10 cellular contexts compared by ENCODE assay signal in the genomic region with DNA sequence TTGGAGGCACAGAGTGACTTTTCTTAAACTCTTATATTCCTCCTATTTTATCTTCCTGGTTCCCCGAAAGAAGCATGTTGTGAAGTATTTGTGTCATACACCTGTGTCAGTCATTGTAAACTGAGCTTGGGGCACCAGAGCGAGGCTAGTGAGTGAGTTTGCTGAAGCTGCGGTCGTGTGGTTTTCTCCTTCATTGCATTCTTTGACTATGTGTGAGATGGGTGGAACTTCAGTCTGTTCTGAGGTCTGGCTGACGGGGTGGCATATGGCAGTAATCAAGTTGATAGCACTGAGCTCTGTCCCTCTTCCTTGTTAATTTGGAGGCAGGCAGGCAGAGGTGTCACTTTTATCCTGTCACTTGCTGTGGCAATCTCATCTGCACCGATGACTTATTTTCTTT. TPM values are rescaled to one million over a fixed set of nuclear protein-coding genes. Genes with fewer than 3 reads are reported as not detected.
DNase-seq lines count a peak whose midpoint lies in the region; ATAC-seq lines count a peak whose summit lies in the region.
"Had no signal": no experiment of that assay in that cellular context is flagged by ENCODE, and none has a peak within 500 bp of the region (broad histone marks: within the 10 kb centered on the region; RNA-seq: fewer than 3 reads in every experiment).

No MANE protein-coding gene starts in this region.

- DNase-seq in DMS 273 (lab: John Stamatoyannopoulos, UW; ENCODE audit: unreplicated experiment), result peak; percentile 13
- DNase-seq in DMS 273 treated with DMSO at 0.1 percent for 48 hours (lab: John Stamatoyannopoulos, UW), result no peak
- peak in 7 of 10 donors; percentile 7 to 43 (median 25) for DNase-seq in naive thymus-derived CD8-positive, alpha-beta T cell
- DNase-seq in OCI-M1 (lab: John Stamatoyannopoulos, UW), result no peak
- no peak for DNase-seq in NCI-H146 (lab: John Stamatoyannopoulos, UW)
- no peak for DNase-seq in NCI-H2227 (lab: John Stamatoyannopoulos, UW; ENCODE audit: unreplicated experiment)

- ATAC-seq in GM21528 (IDR thresholded peaks at IDR 0.05; ENCODE audit: low FRiP score, unreplicated experiment), result peak; percentile 51
- ATAC-seq in HG03565 (IDR thresholded peaks at IDR 0.05; ENCODE audit: unreplicated experiment), result peak; percentile 36
- ATAC-seq in naive thymus-derived CD8-positive, alpha-beta T cell, result peak in 1 of 2 donors; percentile 8

- peaks cover 0 to 10% (median 1%) of the 10 kb centered on the region in 3 donors for H3K36me3 Mint-ChIP-seq in naive thymus-derived CD8-positive, alpha-beta T cell

- POLR2A ChIA-PET in naive thymus-derived CD8-positive, alpha-beta T cell (lab: Charles Lee), result interaction anchor here (0.6 to 7.8 kb wide), 3 partner anchors 22 to 107 kb away, joined by 3 to 115 read pairs (median 4); partner anchors contain the start of genes ACAD8 and THYN1

- peaks cover 48 to 90% (median 76%) of the 10 kb centered on the region in 4 donors for H3K4me1 Mint-ChIP-seq in naive thymus-derived CD8-positive, alpha-beta T cell

- peak overlapping the region in 5 of 10 donors; percentile 27 to 57 (median 43) for H3K27ac Mint-ChIP-seq in naive thymus-derived CD8-positive, alpha-beta T cell

- no peaks in the 10 kb centered on the region for H3K27me3 Mint-ChIP-seq in naive thymus-derived CD8-positive, alpha-beta T cell

- H3K4me3 Mint-ChIP-seq in naive thymus-derived CD8-positive, alpha-beta T cell, result peak overlapping the region; percentile 2 to 98 (median 51)

- H3K9me3 Mint-ChIP-seq in naive thymus-derived CD8-positive, alpha-beta T cell, result no peaks in the 10 kb centered on the region
- H3K9me3 Mint-ChIP-seq: nephron had no signal

RNA-seq across cellular contexts. Expression of gene VPS26B, which starts 4.2 kb away (rescaled TPM):
- 10 to 100 TPM; 66.4 to 70.1 TPM for total RNA-seq in naive thymus-derived CD8-positive, alpha-beta T cell
- polyA plus RNA-seq in naive thymus-derived CD8-positive, alpha-beta T cell, result 10 to 100 TPM; 47.8 to 62.5 (median 57.7) TPM

RNA-seq across cellular contexts. Expression of gene NCAPD3, which starts 4.9 kb away (rescaled TPM):
- total RNA-seq in naive thymus-derived CD8-positive, alpha-beta T cell, result 10 to 100 TPM; 42.6 to 43.5 TPM
- polyA plus RNA-seq in naive thymus-derived CD8-positive, alpha-beta T cell, result 10 to 100 TPM; 11.2 to 16.5 (median 14.2) TPM

RNA-seq across cellular contexts. Expression of gene THYN1, which starts 24.5 kb away (rescaled TPM):
- 10 to 100 TPM; 79.0 to 79.6 TPM for total RNA-seq in naive thymus-derived CD8-positive, alpha-beta T cell
- 100 to 1,000 TPM; 172 to 207 (median 197) TPM for polyA plus RNA-seq in naive thymus-derived CD8-positive, alpha-beta T cell

RNA-seq across cellular contexts. Expression of gene ACAD8, which starts 24.7 kb away (rescaled TPM):
- 10 to 100 TPM; 37.2 to 40.2 TPM for total RNA-seq in naive thymus-derived CD8-positive, alpha-beta T cell
- polyA plus RNA-seq in naive thymus-derived CD8-positive, alpha-beta T cell, result 10 to 100 TPM; 21.0 to 24.0 (median 22.6) TPM

RNA-seq across cellular contexts. Expression of gene GLB1L3, which starts 47.6 kb away (rescaled TPM):
- total RNA-seq in naive thymus-derived CD8-positive, alpha-beta T cell, result 1 to 10 TPM; 1.2 TPM
- polyA plus RNA-seq in naive thymus-derived CD8-positive, alpha-beta T cell, result 1 to 10 TPM; 2.0 to 2.5 (median 2.2) TPM
- total RNA-seq: cardiac muscle cell had no signal
- polyA plus RNA-seq: cardiac muscle cell had no signal

Comparison
In these comparisons a context has a peak if more than half of its experiments do, and no peak if none do; other contexts are left out.
1. DNase-seq: peak in DMS 273 (single experiment) and naive thymus-derived CD8-positive, alpha-beta T cell (7 of 10); none in DMS 273 treated with DMSO at 0.1 percent for 48 hours (single experiment), OCI-M1 (single experiment), NCI-H146 (single experiment) and NCI-H2227 (single experiment).